Comparison of ENCODE assay signal across 18 cellular contexts in the genomic region with DNA sequence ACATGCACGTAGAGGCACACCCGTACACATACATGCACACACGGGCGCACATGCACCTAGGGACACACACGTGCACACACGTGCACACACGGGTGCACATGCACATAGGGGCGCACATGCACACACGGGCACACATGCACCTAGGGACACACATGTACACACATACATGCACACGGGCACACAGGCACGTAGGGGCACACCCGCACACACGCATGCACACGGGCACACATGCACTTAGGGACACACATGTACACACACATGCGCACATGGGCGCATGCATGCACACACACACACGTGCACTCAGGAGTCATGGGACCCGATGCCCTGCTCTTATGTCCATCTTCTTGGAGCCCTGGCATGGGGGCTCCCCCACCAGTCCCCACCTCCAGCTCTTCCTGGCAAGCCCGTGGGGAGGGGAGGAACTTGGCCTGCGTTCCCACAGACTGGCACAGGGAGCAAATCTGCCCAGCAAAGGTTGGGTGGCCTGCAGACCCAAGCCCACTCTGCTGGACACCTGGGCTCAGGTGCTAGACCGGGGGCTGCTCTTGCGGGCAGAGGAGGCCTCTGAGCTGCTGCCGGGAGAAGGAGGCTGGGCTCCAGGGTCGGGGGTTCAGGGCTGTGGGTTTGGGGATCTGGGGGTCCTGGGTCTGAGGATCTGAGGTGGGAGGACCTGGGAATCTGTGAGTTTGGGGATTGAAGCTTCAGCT. TPM values are rescaled to one million over a fixed set of nuclear protein-coding genes. Genes with fewer than 3 reads are reported as not detected.
A peak's percentile ranks its signal among the peaks of the same experiment; 100 is the strongest.
DNase-seq lines count a peak whose midpoint lies in the region; ATAC-seq and TF ChIP-seq lines count a peak whose summit lies in the region.
"Had no signal": no experiment of that assay in that cellular context is flagged by ENCODE, and none has a peak within 500 bp of the region (broad histone marks: within the 10 kb centered on the region; RNA-seq: fewer than 3 reads in every experiment).

No MANE protein-coding gene starts in this region.

- no peaks in the 10 kb centered on the region for H3K23me2 ChIP-seq in H9 (ENCODE audit: insufficient read length, low read depth, low read length, poor library complexity, severe bottlenecking)

- H2AK5ac ChIP-seq in H9 (ENCODE audit: insufficient read length, low read length) (no peak overlapping the region), trophoblast cell (ENCODE audit: low read length) (no peak overlapping the region)

- no peak overlapping the region for H2BK20ac ChIP-seq in H9 (ENCODE audit: low read depth, low read length, poor library complexity, severe bottlenecking)

- H3K9ac ChIP-seq in H9 (ENCODE audit: extremely low read depth, insufficient read length, low read length): no peak overlapping the region
- no peak overlapping the region for H3K9ac ChIP-seq in trophoblast cell (ENCODE audit: low read length)
- H3K9ac ChIP-seq: BLaER1 treated with 17β-estradiol and CSF1 and Interleukin-3, amounts not matched to agents 10 nM and 100 nM had no signal

- H3K14ac ChIP-seq in H9 (ENCODE audit: insufficient read depth, low read length) (no peak overlapping the region), trophoblast cell (ENCODE audit: low read length) (no peak overlapping the region)

- peak overlapping the region; percentile 22 for H4K8ac ChIP-seq in H9 (replicated peaks; ENCODE audit: insufficient read length, low read depth, low read length)
- H4K8ac ChIP-seq in trophoblast cell (ENCODE audit: low read depth, low read length): no peak overlapping the region

- no peaks in the 10 kb centered on the region for H3K79me2 ChIP-seq in H9 (ENCODE audit: insufficient read depth, low read length)
- H3K79me2 ChIP-seq in trophoblast cell (ENCODE audit: control insufficient read depth, insufficient read depth, low read length, poor library complexity): no peaks in the 10 kb centered on the region
- no peaks in the 10 kb centered on the region for H3K79me2 ChIP-seq in osteoblast (ENCODE audit: insufficient read depth, low read length)

- H2BK5ac ChIP-seq in H9 (ENCODE audit: insufficient read length, low read length) (no peak overlapping the region), trophoblast cell (ENCODE audit: low read depth, low read length, poor library complexity) (no peak overlapping the region)

- H4K5ac ChIP-seq in H9 (ENCODE audit: insufficient read length, low read depth, low read length): peak overlapping the region; percentile 21

- H2AFZ ChIP-seq in H9 (ENCODE audit: low read length) (no peak overlapping the region), trophoblast cell (ENCODE audit: insufficient read depth, low read length, poor library complexity) (no peak overlapping the region), osteoblast (ENCODE audit: low read length) (no peak overlapping the region)

- WGBS in H9 (ENCODE audit: extremely low coverage, insufficient read length, low lambda C conversion rate): no CpG with 5 or more reads among the region's 24 CpGs
- WGBS in trophoblast cell (ENCODE audit: extremely low coverage, insufficient coverage, insufficient read length): no CpG with 5 or more reads among the region's 24 CpGs

- H3K4me1 Mint-ChIP-seq in H9 (peaks cover 0 to 2% of the 10 kb centered on the region in 2 experiments; a peak in 1 of 4 replicates), WTC11 (no peaks in the 10 kb centered on the region; the same call in 1 of the 2 replicates)
- H3K4me1 Mint-ChIP-seq: B cell had no signal

- H3K79me1 ChIP-seq in H9 (ENCODE audit: insufficient read depth, low read depth, low read length, poor library complexity, severe bottlenecking): no peaks in the 10 kb centered on the region
- H3K79me1 ChIP-seq in trophoblast cell (ENCODE audit: low read length): no peaks in the 10 kb centered on the region

- H4K91ac ChIP-seq in H9 (ENCODE audit: insufficient read length, low read depth, low read length) (no peak overlapping the region), trophoblast cell (ENCODE audit: low read depth, low read length) (no peak overlapping the region)

- H2BK12ac ChIP-seq in H9 (ENCODE audit: insufficient read length, low read depth, low read length) (no peak overlapping the region), trophoblast cell (ENCODE audit: low read length) (no peak overlapping the region)

- H2BK120ac ChIP-seq in H9 (ENCODE audit: low read depth, low read length, poor library complexity, severe bottlenecking) (no peak overlapping the region), trophoblast cell (ENCODE audit: insufficient read depth, low read length, poor library complexity) (no peak overlapping the region)

- no peak overlapping the region for H3K4ac ChIP-seq in H9 (ENCODE audit: low read depth, low read length)
- H3K4ac ChIP-seq in trophoblast cell (ENCODE audit: low read depth, low read length): no peak overlapping the region

- H3K23ac ChIP-seq in H9 (ENCODE audit: insufficient read length, low read depth, low read length) (no peak overlapping the region), trophoblast cell (ENCODE audit: low read length) (no peak overlapping the region)

- H3K36me3 ChIP-seq in trophoblast cell (ENCODE audit: control insufficient read depth in 1 of 2, insufficient read depth in 2 of 2, low read length in 2 of 2) (no peaks in the 10 kb centered on the region), osteoblast (ENCODE audit: insufficient read depth, low read length) (no peaks in the 10 kb centered on the region)
- H3K36me3 ChIP-seq: BLaER1 treated with 17β-estradiol and CSF1 and Interleukin-3, amounts not matched to agents 10 nM and 100 nM had no signal

- no peaks in the 10 kb centered on the region; a peak in 1 of 7 replicates for H3K36me3 Mint-ChIP-seq in H9 (ENCODE audit: insufficient read depth in 1 of 3, low read depth in 3 of 3)
- no peaks in the 10 kb centered on the region for H3K36me3 Mint-ChIP-seq in WTC11
- H3K36me3 Mint-ChIP-seq: CD8-positive, alpha-beta T cell; IgD-negative memory B cell had no signal

- H3K4me1 ChIP-seq in H9 (ENCODE audit: insufficient read depth, low read length): no peaks in the 10 kb centered on the region
- peaks cover 2 to 4% of the 10 kb centered on the region in 2 experiments for H3K4me1 ChIP-seq in trophoblast cell (ENCODE audit: control insufficient read depth in 1 of 2, insufficient read depth in 2 of 2, low read length in 2 of 2)
- no peaks in the 10 kb centered on the region for H3K4me1 ChIP-seq in osteoblast (ENCODE audit: insufficient read depth, low read length)

- no peaks in the 10 kb centered on the region for H3K9me3 Mint-ChIP-seq in H9
- no peaks in the 10 kb centered on the region for H3K9me3 Mint-ChIP-seq in WTC11
- H3K9me3 Mint-ChIP-seq: CD8-positive, alpha-beta T cell; IgD-negative memory B cell had no signal

- H3K56ac ChIP-seq in H9 (ENCODE audit: insufficient read length, low read depth, low read length): no peak overlapping the region

- no peak overlapping the region for H3T11ph ChIP-seq in H9 (ENCODE audit: low read length)

- H3K4me3 ChIP-seq in trophoblast cell (ENCODE audit: low read depth, low read length) (peak overlapping the region; percentile 25), osteoblast (ENCODE audit: insufficient read depth, low read length) (no peak overlapping the region)
- H3K4me3 ChIP-seq: BLaER1 treated with 17β-estradiol and CSF1 and Interleukin-3, amounts not matched to agents 10 nM and 100 nM; GM12878 had no signal

- POLR2A ChIA-PET in WTC11 (lab: Charles Lee) (no interaction called here), RWPE1 (lab: Yijun Ruan, JAX; ENCODE audit: low non-redundant PET) (no interaction called here)

- TF ChIP-seq CTCF in H9 (conservative IDR thresholded peaks at IDR 0.05) (no peak), WTC11 (IDR thresholded peaks at IDR 0.05) (no peak), RWPE1 (conservative IDR thresholded peaks at IDR 0.05; ENCODE audit: low read depth) (no peak), osteoblast (IDR thresholded peaks at IDR 0.05; ENCODE audit: extremely low read depth, low read depth, low read length) (no peak)

- H3K27me3 Mint-ChIP-seq in H9 (ENCODE audit: low read depth) (no peaks in the 10 kb centered on the region; the same call in 1 of the 2 replicates), WTC11 (ENCODE audit: low read depth) (no peaks in the 10 kb centered on the region)
- H3K27me3 Mint-ChIP-seq: B cell had no signal

- H3K9me3 ChIP-seq in H9 (ENCODE audit: control insufficient read depth, low read depth, low read length) (no peaks in the 10 kb centered on the region), trophoblast cell (ENCODE audit: insufficient read depth, low read depth, low read length) (peaks cover 4% of the 10 kb centered on the region), osteoblast (ENCODE audit: low read depth, low read length) (no peaks in the 10 kb centered on the region)
- H3K9me3 ChIP-seq: BLaER1 treated with 17β-estradiol and CSF1 and Interleukin-3, amounts not matched to agents 10 nM and 100 nM had no signal

- H4K20me1 ChIP-seq in H9 (ENCODE audit: control insufficient read depth, insufficient read depth, insufficient read length): no peaks in the 10 kb centered on the region
- H4K20me1 ChIP-seq in osteoblast (ENCODE audit: insufficient read depth, low read length): no peaks in the 10 kb centered on the region

- DNase-seq in H9 (no peak), WTC11 (ENCODE audit: low spot score) (no peak), fibroblast of gingiva (ENCODE audit: low read depth) (peak; percentile 2), trophoblast cell (no peak), RWPE1 (ENCODE audit: low spot score) (no peak), osteoblast (ENCODE audit: insufficient read length, low spot score, missing footprints) (no peak)
- DNase-seq: Calu3; CD8-positive, alpha-beta T cell; DMS53; DND-41; EL; H7 had no signal

- H4K12ac ChIP-seq in trophoblast cell (ENCODE audit: low read depth, low read length): no peak overlapping the region

- H3K27ac ChIP-seq in H9 (ENCODE audit: insufficient read length, low read depth, low read length) (no peak overlapping the region), trophoblast cell (ENCODE audit: low read depth, low read length) (no peak overlapping the region), RWPE1 (no peak overlapping the region), osteoblast (ENCODE audit: low read depth, low read length) (no peak overlapping the region)
- H3K27ac ChIP-seq: BLaER1 treated with 17β-estradiol and CSF1 and Interleukin-3, amounts not matched to agents 10 nM and 100 nM; HL-60 had no signal

- peak overlapping the region; percentile 0 for H3K18ac ChIP-seq in H9 (ENCODE audit: insufficient read length, low read depth, low read length)
- no peak overlapping the region for H3K18ac ChIP-seq in trophoblast cell (ENCODE audit: low read length)

- CTCF ChIA-PET in WTC11 (lab: Charles Lee): no interaction called here
- CTCF ChIA-PET in RWPE1 (lab: Yijun Ruan, JAX): no interaction called here

- H2BK15ac ChIP-seq in H9 (ENCODE audit: low read depth, low read length): no peak overlapping the region

- peak overlapping the region in 2 of 3 experiments; percentile 49 to 81; a peak in 2 of 7 replicates for H3K27ac Mint-ChIP-seq in H9
- peak overlapping the region; percentile 45; the same call in 1 of the 2 replicates for H3K27ac Mint-ChIP-seq in WTC11
- H3K27ac Mint-ChIP-seq: B cell; CD8-positive, alpha-beta T cell; IgD-negative memory B cell had no signal

- no peak overlapping the region for H3K4me3 Mint-ChIP-seq in H9
- no peak overlapping the region for H3K4me3 Mint-ChIP-seq in WTC11
- H3K4me3 Mint-ChIP-seq: B cell; CD8-positive, alpha-beta T cell; IgD-negative memory B cell had no signal

- ATAC-seq in WTC11 (no peak), GM18517 (IDR thresholded peaks at IDR 0.05; ENCODE audit: unreplicated experiment) (no peak)
- ATAC-seq: CD8-positive, alpha-beta T cell; GM12878 had no signal

- H3K27me3 ChIP-seq in H9 (ENCODE audit: insufficient read depth, low read length) (no peaks in the 10 kb centered on the region), trophoblast cell (ENCODE audit: insufficient read depth, low read length) (no peaks in the 10 kb centered on the region), osteoblast (ENCODE audit: insufficient read depth, low read length) (no peaks in the 10 kb centered on the region)
- H3K27me3 ChIP-seq: BLaER1 treated with 17β-estradiol and CSF1 and Interleukin-3, amounts not matched to agents 10 nM and 100 nM had no signal

- no peak overlapping the region for H3K4me2 ChIP-seq in H9 (ENCODE audit: insufficient read depth, insufficient read length, low read length)
- H3K4me2 ChIP-seq in trophoblast cell (ENCODE audit: low read length): no peak overlapping the region
- no peak overlapping the region for H3K4me2 ChIP-seq in osteoblast (ENCODE audit: insufficient read depth, low read length)

RNA-seq across cellular contexts. Expression of gene KIF26A, which starts 51.4 kb away (rescaled TPM):
- 43.0 and 44.2 TPM in 2 replicates for total RNA-seq in H9 (2021)
- 36.4 to 53.4 TPM (median 39.5 TPM) in 3 replicates for total RNA-seq in WTC11 (2021)
- 3.4 and 3.6 TPM in 2 replicates for polyA plus RNA-seq in trophoblast cell (2013)
- not detected in 2 replicates for total RNA-seq in osteoblast
- total RNA-seq: B cell had no signal
- polyA plus RNA-seq: GM12878, IgD-negative memory B cell had no signal

Comparison
In these comparisons a context has a peak if more than half of its experiments do, and no peak if none do; other contexts are left out.
1. RNA of gene KIF26A, which starts 51.4 kb away (total RNA-seq): 36.4 to 53.4 TPM in WTC11 and 43.0 to 44.2 TPM in H9; not detected in osteoblast; every median in the first group is over 10 times any median in the second.